ENCODE assay signal across 9 cellular contexts in genomic region chr17:40538019-40538935, GRCh38. TPM values are rescaled to one million over a fixed set of nuclear protein-coding genes. Genes with fewer than 3 reads are reported as not detected.
DNase-seq lines count a peak whose midpoint lies in the region; ATAC-seq and TF ChIP-seq lines count a peak whose summit lies in the region.
"Had no signal": no experiment of that assay in that cellular context is flagged by ENCODE, and none has a peak within 500 bp of the region (broad histone marks: within the 10 kb centered on the region; RNA-seq: fewer than 3 reads in every experiment).

No MANE protein-coding gene starts in this region.

- H3K4me3 ChIP-seq in breast epithelium: peak overlapping the region in 1 of 3 donors; percentile 38
- H3K4me3 ChIP-seq in lower lobe of right lung: no peak overlapping the region
- H3K4me3 ChIP-seq in thoracic aorta: no peak overlapping the region
- H3K4me3 ChIP-seq: K562 had no signal

- intact Hi-C loops in breast epithelium (cut with DNase I; ENCODE audit: low total_unique reads) (no loop called here), lower lobe of right lung (cut with DNase I) (no loop called here)

- H3K27me3 ChIP-seq in breast epithelium (no peaks in the 10 kb centered on the region), lower lobe of right lung (ENCODE audit: low read depth) (no peaks in the 10 kb centered on the region), thoracic aorta (replicated peaks; ENCODE audit: insufficient read depth) (no peaks in the 10 kb centered on the region)

- H3K9me3 ChIP-seq in breast epithelium: no peaks in the 10 kb centered on the region
- H3K9me3 ChIP-seq in lower lobe of right lung: no peaks in the 10 kb centered on the region
- no peaks in the 10 kb centered on the region for H3K9me3 ChIP-seq in thoracic aorta

- peaks cover 47 to 54% of the 10 kb centered on the region in 2 donors for H3K4me1 ChIP-seq in breast epithelium
- H3K4me1 ChIP-seq in lower lobe of right lung: peaks cover 95% of the 10 kb centered on the region
- peaks cover 0 to 37% of the 10 kb centered on the region in 2 donors for H3K4me1 ChIP-seq in thoracic aorta (ENCODE audit: control insufficient read depth in 1 of 2, low read depth in 2 of 2)

- H3K36me3 ChIP-seq in breast epithelium (no peaks in the 10 kb centered on the region), lower lobe of right lung (no peaks in the 10 kb centered on the region), thoracic aorta (no peaks in the 10 kb centered on the region)

- no peak for TF ChIP-seq POLR2A in breast epithelium (IDR thresholded peaks at IDR 0.05)

- DNase-seq in NOMO-1 treated with DMSO at 0.1 percent for 48 hours (lab: John Stamatoyannopoulos, UW; ENCODE audit: unreplicated experiment) (peak; percentile 34), NOMO-1 treated with dmso at 0.1 percent for 144 hours (lab: John Stamatoyannopoulos, UW; ENCODE audit: unreplicated experiment) (no peak), breast epithelium (ENCODE audit: low spot score in 2 of 2) (peak; percentile 68 to 93), lower lobe of right lung (peak; percentile 79), thoracic aorta (ENCODE audit: low spot score) (no peak), NCI-H2171 (lab: John Stamatoyannopoulos, UW) (no peak)

- peak; percentile 52 to 53 for ATAC-seq in lower lobe of right lung
- no peak for ATAC-seq in thoracic aorta (ENCODE audit: insufficient number of reproducible peaks, low FRiP score, low read depth)
- no peak for ATAC-seq in GM21423 (IDR thresholded peaks at IDR 0.05; ENCODE audit: unreplicated experiment)
- ATAC-seq in HG02588 (IDR thresholded peaks at IDR 0.05; ENCODE audit: unreplicated experiment): no peak
- ATAC-seq: K562 had no signal

- H3K27ac ChIP-seq in breast epithelium (peak overlapping the region; percentile 96 to 100), lower lobe of right lung (peak overlapping the region; percentile 83), thoracic aorta (peak overlapping the region; percentile 18 to 19)

- no peak for TF ChIP-seq CTCF in breast epithelium (IDR thresholded peaks at IDR 0.05)
- no peak for TF ChIP-seq CTCF in lower lobe of right lung (IDR thresholded peaks at IDR 0.05)
- no peak for TF ChIP-seq CTCF in thoracic aorta (IDR thresholded peaks at IDR 0.05)

RNA-seq across cellular contexts. Expression of gene CCR7, which starts 27.0 kb away (rescaled TPM):
- total RNA-seq in breast epithelium (1 to 10 TPM in 1 of 3 donors, under 1 TPM in 2; 0.16 to 1.0 (median 0.33) TPM), lower lobe of right lung (2.2 TPM), thoracic aorta (not detected)

RNA-seq across cellular contexts. Expression of gene TNS4, which starts 36.9 kb away (rescaled TPM):
- total RNA-seq in breast epithelium: 10 to 100 TPM in 2 of 3 donors, not detected in 1; 30.5 to 52.2 TPM
- total RNA-seq in lower lobe of right lung: 0.68 TPM
- under 1 TPM; 0.14 to 0.78 TPM for total RNA-seq in thoracic aorta

Comparison
In these comparisons a context has a peak if more than half of its experiments do, and no peak if none do; other contexts are left out.
1. DNase-seq: peak in NOMO-1 treated with DMSO at 0.1 percent for 48 hours (single experiment), breast epithelium (2 of 2) and lower lobe of right lung (single experiment); none in NOMO-1 treated with dmso at 0.1 percent for 144 hours (single experiment), thoracic aorta (single experiment) and NCI-H2171 (single experiment).
2. H3K27ac ChIP-seq: peak in every context shown above with its lines; median percentile 98 in breast epithelium; 83 in lower lobe of right lung; 18 in thoracic aorta.
3. ATAC-seq: peak in lower lobe of right lung (2 of 2); none in thoracic aorta (single experiment), GM21423 (single experiment) and HG02588 (single experiment).